31 cellular contexts compared by ENCODE assay signal in genomic region chr15:85886345-85886935, GRCh38.
A peak's percentile ranks its signal among the peaks of the same experiment; 100 is the strongest.
DNase-seq lines count a peak whose midpoint lies in the region; ATAC-seq and TF ChIP-seq lines count a peak whose summit lies in the region.
"Had no signal": no experiment of that assay in that cellular context is flagged by ENCODE, and none has a peak within 500 bp of the region (broad histone marks: within the 10 kb centered on the region; RNA-seq: fewer than 3 reads in every experiment).

No MANE protein-coding gene starts in this region.

- CTCF ChIA-PET in CD8-positive, alpha-beta T cell (lab: Charles Lee), result no interaction called here

- no peaks in the 10 kb centered on the region for H3K9me3 Mint-ChIP-seq in activated naive CD8-positive, alpha-beta T cell treated with anti-CD3 and anti-CD28 coated beads, Interleukin-2, amount 50 U/mL, for 24 hours
- no peaks in the 10 kb centered on the region for H3K9me3 Mint-ChIP-seq in CD8-positive, alpha-beta T cell
- H3K9me3 Mint-ChIP-seq: activated T-cell treated with anti-CD3 and anti-CD28 coated beads, Interleukin-2, amount 50 U/mL, for 24 hours; dendritic cell treated with granulocyte-macrophage colony-stimulating factor and Interleukin-4, amounts not matched to agents 40 ng/mL and 50 ng/mL, for 4 days; T-helper 1 cell treated with Interleukin-12 subunit alpha and Interleukin-12 subunit beta and Interleukin-4 antibody, amounts not matched to agents 30 μg/mL and 1 μg/mL, for 36 hours; type B pancreatic cell had no signal

- H3K9me3 ChIP-seq in SJCRH30 (replicated peaks) (no peaks in the 10 kb centered on the region), psoas muscle (no peaks in the 10 kb centered on the region)
- H3K9me3 ChIP-seq in CD8-positive, alpha-beta T cell (ENCODE audit: low read length), result no peaks in the 10 kb centered on the region
- H3K9me3 ChIP-seq: ascending aorta, neutrophil had no signal

- H3K27me3 ChIP-seq in SJCRH30 (no peaks in the 10 kb centered on the region), psoas muscle (ENCODE audit: insufficient read depth in 3 of 3, low read length in 2 of 3) (no peaks in the 10 kb centered on the region)
- H3K27me3 ChIP-seq in CD8-positive, alpha-beta T cell (ENCODE audit: insufficient read depth, low read length), result no peaks in the 10 kb centered on the region
- H3K27me3 ChIP-seq: ascending aorta, cardiac muscle cell had no signal

- peaks cover 31% of the 10 kb centered on the region for H3K4me1 ChIP-seq in SJCRH30
- H3K4me1 ChIP-seq in psoas muscle, result peaks cover 12% of the 10 kb centered on the region
- H3K4me1 ChIP-seq in CD8-positive, alpha-beta T cell (ENCODE audit: insufficient read depth, low read length), result no peaks in the 10 kb centered on the region
- H3K4me1 ChIP-seq: ascending aorta, heart left ventricle had no signal

- DNase-seq in Ammon's horn (ENCODE audit: low spot score), result peak; percentile 30
- peak; percentile 81 for DNase-seq in NCI-H2171 (lab: John Stamatoyannopoulos, UW)
- peak; percentile 78 to 79 for DNase-seq in SJCRH30
- peak; percentile 70 to 89 for DNase-seq in psoas muscle
- no peak for DNase-seq in dermis blood vessel endothelial cell
- DNase-seq in SKM-1 treated with dmso at 0.1 percent for 144 hours (lab: John Stamatoyannopoulos, UW; ENCODE audit: unreplicated experiment), result no peak
- DNase-seq in activated naive CD8-positive, alpha-beta T cell treated with anti-CD3 and anti-CD28 coated beads, Interleukin-2, amount 50 U/mL, for 24 hours, result no peak
- DNase-seq in CD8-positive, alpha-beta T cell, result no peak
- DNase-seq: activated CD4-positive, CD25-positive, alpha-beta regulatory T cell; activated gamma-delta T cell treated with Interleukin-2 at 50 U/mL for 16 hours; activated naive CD8-positive, alpha-beta T cell treated with anti-CD3 and anti-CD28 coated beads, Interleukin-2, amount 10 ng/mL, durations not matched to agents 7 days and 5 days; activated T-cell treated with anti-CD3 and anti-CD28 coated beads, Interleukin-2, amount 50 U/mL, for 24 hours; DND-41; foreskin fibroblast; heart left ventricle; left ventricle myocardium superior; NCI-H1048; NCI-H187 treated with DMSO at 0.1 percent for 48 hours; NCI-H774 had no signal

- H3K36me3 ChIP-seq in SJCRH30, result no peaks in the 10 kb centered on the region
- H3K36me3 ChIP-seq in psoas muscle (ENCODE audit: insufficient read depth in 1 of 2, low read depth in 1 of 2), result no peaks in the 10 kb centered on the region
- H3K36me3 ChIP-seq in CD8-positive, alpha-beta T cell (ENCODE audit: insufficient read depth, low read length), result no peaks in the 10 kb centered on the region
- H3K36me3 ChIP-seq: ascending aorta, cardiac muscle cell, heart left ventricle, neutrophil had no signal

- peaks cover 15% of the 10 kb centered on the region for H3K27me3 Mint-ChIP-seq in activated naive CD8-positive, alpha-beta T cell treated with anti-CD3 and anti-CD28 coated beads, Interleukin-2, amount 50 U/mL, for 24 hours
- peaks cover 23% of the 10 kb centered on the region for H3K27me3 Mint-ChIP-seq in CD8-positive, alpha-beta T cell (ENCODE audit: low read depth)

- no peak for TF ChIP-seq CTCF in psoas muscle (IDR thresholded peaks at IDR 0.05)
- no peak for TF ChIP-seq CTCF in CD8-positive, alpha-beta T cell (IDR thresholded peaks at IDR 0.05)

- POLR2A ChIA-PET in CD8-positive, alpha-beta T cell (lab: Charles Lee), result no interaction called here

- H3K4me3 Mint-ChIP-seq in activated naive CD8-positive, alpha-beta T cell treated with anti-CD3 and anti-CD28 coated beads, Interleukin-2, amount 50 U/mL, for 24 hours, result no peak overlapping the region
- H3K4me3 Mint-ChIP-seq in CD8-positive, alpha-beta T cell, result no peak overlapping the region
- H3K4me3 Mint-ChIP-seq: activated naive CD8-positive, alpha-beta T cell treated with anti-CD3 and anti-CD28 coated beads, Interleukin-2, amount 10 ng/mL, durations not matched to agents 7 days and 5 days; activated T-cell treated with anti-CD3 and anti-CD28 coated beads, Interleukin-2, amount 50 U/mL, for 24 hours; CD14-positive monocyte; dendritic cell treated with granulocyte-macrophage colony-stimulating factor and Interleukin-4, amounts not matched to agents 40 ng/mL and 50 ng/mL, for 4 days; IgD-negative memory B cell; stimulated activated memory B cell treated with anti-CD40 and anti-IgM and Interleukin-4, amounts not matched to agents 10 μg/mL and 1 μg/mL and 100 μg/mL, for 72 hours; T-helper 1 cell treated with Interleukin-12 subunit alpha and Interleukin-12 subunit beta and Interleukin-4 antibody, amounts not matched to agents 30 μg/mL and 1 μg/mL, for 36 hours; type B pancreatic cell had no signal

- H3K27ac Mint-ChIP-seq in activated naive CD8-positive, alpha-beta T cell treated with anti-CD3 and anti-CD28 coated beads, Interleukin-2, amount 50 U/mL, for 24 hours, result no peak overlapping the region
- no peak overlapping the region for H3K27ac Mint-ChIP-seq in CD8-positive, alpha-beta T cell
- H3K27ac Mint-ChIP-seq: activated naive CD8-positive, alpha-beta T cell treated with anti-CD3 and anti-CD28 coated beads, Interleukin-2, amount 10 ng/mL, durations not matched to agents 7 days and 5 days; activated T-cell treated with anti-CD3 and anti-CD28 coated beads, Interleukin-2, amount 50 U/mL, for 24 hours; CD14-positive monocyte; dendritic cell treated with granulocyte-macrophage colony-stimulating factor and Interleukin-4, amounts not matched to agents 40 ng/mL and 50 ng/mL, for 4 days; IgD-negative memory B cell; stimulated activated memory B cell treated with anti-CD40 and anti-IgM and Interleukin-4, amounts not matched to agents 10 μg/mL and 1 μg/mL and 100 μg/mL, for 72 hours; T-helper 1 cell treated with Interleukin-12 subunit alpha and Interleukin-12 subunit beta and Interleukin-4 antibody, amounts not matched to agents 30 μg/mL and 1 μg/mL, for 36 hours; type B pancreatic cell had no signal

- peak overlapping the region; percentile 47 for H3K27ac ChIP-seq in SJCRH30
- H3K27ac ChIP-seq in psoas muscle, result peak overlapping the region; percentile 74
- H3K27ac ChIP-seq in CD8-positive, alpha-beta T cell (ENCODE audit: low read depth, low read length), result no peak overlapping the region
- H3K27ac ChIP-seq: ascending aorta, cardiac muscle cell, heart left ventricle, neutrophil, SK-N-MC, skin epidermis had no signal

- no peaks in the 10 kb centered on the region for H3K36me3 Mint-ChIP-seq in activated naive CD8-positive, alpha-beta T cell treated with anti-CD3 and anti-CD28 coated beads, Interleukin-2, amount 50 U/mL, for 24 hours (ENCODE audit: low read depth)
- H3K36me3 Mint-ChIP-seq in CD8-positive, alpha-beta T cell, result no peaks in the 10 kb centered on the region
- H3K36me3 Mint-ChIP-seq: activated naive CD8-positive, alpha-beta T cell treated with anti-CD3 and anti-CD28 coated beads, Interleukin-2, amount 10 ng/mL, durations not matched to agents 7 days and 5 days; CD14-positive monocyte; stimulated activated memory B cell treated with anti-CD40 and anti-IgM and Interleukin-4, amounts not matched to agents 10 μg/mL and 1 μg/mL and 100 μg/mL, for 72 hours; type B pancreatic cell had no signal

- 19 to 27% (median 21%) methylated on average over 9 of the region's 9 CpGs for WGBS in psoas muscle, 3 donors

- no peak overlapping the region for H3K4me3 ChIP-seq in SJCRH30
- H3K4me3 ChIP-seq in psoas muscle, result no peak overlapping the region
- no peak overlapping the region for H3K4me3 ChIP-seq in CD8-positive, alpha-beta T cell (ENCODE audit: low read depth, low read length)
- H3K4me3 ChIP-seq: ascending aorta, cardiac muscle cell, heart left ventricle, SK-N-MC, skin epidermis had no signal

- ATAC-seq in psoas muscle, result peak; percentile 97 to 99 (median 98)
- ATAC-seq in activated naive CD8-positive, alpha-beta T cell treated with anti-CD3 and anti-CD28 coated beads, Interleukin-2, amount 50 U/mL, for 24 hours, result no peak
- no peak for ATAC-seq in CD8-positive, alpha-beta T cell
- ATAC-seq: esophagus mucosa; left ventricle myocardium superior; stimulated activated memory B cell treated with anti-CD40 and anti-IgM and Interleukin-4, amounts not matched to agents 10 μg/mL and 1 μg/mL and 100 μg/mL, for 72 hours had no signal

- intact Hi-C loops in psoas muscle (cut with DNase I), result loop anchor here in 1 of 2 donors (5.0 kb wide), 2 partner anchors 46 to 191 kb away; partner anchors contain the start of gene AGBL1
- intact Hi-C loops in CD8-positive, alpha-beta T cell (cut with DNase I, micrococcal nuclease), result no loop called here

- no peaks in the 10 kb centered on the region for H3K4me1 Mint-ChIP-seq in activated naive CD8-positive, alpha-beta T cell treated with anti-CD3 and anti-CD28 coated beads, Interleukin-2, amount 50 U/mL, for 24 hours
- no peaks in the 10 kb centered on the region for H3K4me1 Mint-ChIP-seq in CD8-positive, alpha-beta T cell (ENCODE audit: low read depth)
- H3K4me1 Mint-ChIP-seq: activated naive CD8-positive, alpha-beta T cell treated with anti-CD3 and anti-CD28 coated beads, Interleukin-2, amount 10 ng/mL, durations not matched to agents 7 days and 5 days; CD14-positive monocyte; IgD-negative memory B cell; stimulated activated memory B cell treated with anti-CD40 and anti-IgM and Interleukin-4, amounts not matched to agents 10 μg/mL and 1 μg/mL and 100 μg/mL, for 72 hours had no signal

Comparison
In these comparisons a context has a peak if more than half of its experiments do, and no peak if none do; other contexts are left out.
1. DNase-seq: peak in Ammon's horn (single experiment), NCI-H2171 (single experiment), SJCRH30 (2 of 2) and psoas muscle (2 of 2); none in dermis blood vessel endothelial cell (single experiment), SKM-1 treated with dmso at 0.1 percent for 144 hours (single experiment), activated naive CD8-positive, alpha-beta T cell treated with anti-CD3 and anti-CD28 coated beads, Interleukin-2, amount 50 U/mL, for 24 hours (single experiment) and CD8-positive, alpha-beta T cell (0 of 7).
2. ATAC-seq: peak in psoas muscle (4 of 4); none in activated naive CD8-positive, alpha-beta T cell treated with anti-CD3 and anti-CD28 coated beads, Interleukin-2, amount 50 U/mL, for 24 hours (single experiment) and CD8-positive, alpha-beta T cell (single experiment).